1 cellular context compared by ENCODE assay signal in genomic region chr2:96342085-96342484, GRCh38.
TF ChIP-seq lines count a peak whose summit lies in the region.

No MANE protein-coding gene starts in this region.

TF ChIP-seq in K562, 482 proteins besides CTCF, POLR2A, EP300 and RAD21 (continued from another document):
- TF ChIP-seq JUND (IDR thresholded peaks at IDR 0.05; ENCODE audit: borderline replicate concordance, low read depth, low read length) = peak; percentile 93
- TF ChIP-seq JUND (tag; IDR thresholded peaks at IDR 0.05; ENCODE audit: borderline replicate concordance, low read depth, low read length) = peak; percentile 93; the same call in 2 of the 3 replicates
- TF ChIP-seq ZNF717 (CRISPR knock-in tag; IDR thresholded peaks at IDR 0.05) = no peak
